Comparison of ENCODE assay signal across 8 cellular contexts in genomic region chr14:75453817-75454434, GRCh38. TPM values are rescaled to one million over a fixed set of nuclear protein-coding genes. Genes with fewer than 3 reads are reported as not detected.
A peak's percentile ranks its signal among the peaks of the same experiment; 100 is the strongest.
DNase-seq lines count a peak whose midpoint lies in the region; ATAC-seq and TF ChIP-seq lines count a peak whose summit lies in the region.

No MANE protein-coding gene starts in this region.

- no peaks in the 10 kb centered on the region for H3K9me2 ChIP-seq in OCI-LY7 (ENCODE audit: insufficient read depth, low read length)

- H3K4me3 ChIP-seq in cardiac muscle cell (no peak overlapping the region), OCI-LY7 (ENCODE audit: low read depth, low read length, poor library complexity, severe bottlenecking) (no peak overlapping the region)

- H3K4me3 Mint-ChIP-seq in immature natural killer cell (no peak overlapping the region), type B pancreatic cell (peak overlapping the region; percentile 71)

- H3K36me3 Mint-ChIP-seq in immature natural killer cell (no peaks in the 10 kb centered on the region), type B pancreatic cell (peaks cover 16% of the 10 kb centered on the region)

- peaks cover 59% of the 10 kb centered on the region; the same call in 1 of the 2 replicates for H3K79me2 ChIP-seq in OCI-LY7 (ENCODE audit: insufficient read depth, low read depth, low read length)

- H3K4me1 Mint-ChIP-seq in immature natural killer cell (peaks cover 9 to 12% of the 10 kb centered on the region in 2 donors), type B pancreatic cell (ENCODE audit: unreplicated experiment) (peaks cover 85% of the 10 kb centered on the region)

- H3K27ac Mint-ChIP-seq in immature natural killer cell, result no peak overlapping the region
- peak overlapping the region; percentile 94 for H3K27ac Mint-ChIP-seq in type B pancreatic cell

- H3K27me3 Mint-ChIP-seq in immature natural killer cell (ENCODE audit: low read depth in 3 of 3) (peaks cover 0 to 4% (median 3%) of the 10 kb centered on the region in 3 donors), type B pancreatic cell (no peaks in the 10 kb centered on the region)

- no peak for ATAC-seq in Right ventricle myocardium inferior

- H3K27ac ChIP-seq in cardiac muscle cell (peak overlapping the region; percentile 98), OCI-LY7 (ENCODE audit: low read depth, low read length, poor library complexity, severe bottlenecking) (peak overlapping the region; percentile 57)

- no peaks in the 10 kb centered on the region for H4K20me1 ChIP-seq in OCI-LY7 (ENCODE audit: insufficient read depth, low read length)

- intact Hi-C loops in Right ventricle myocardium inferior (cut with DNase I), result no loop called here
- intact Hi-C loops in OCI-LY7 (cut with micrococcal nuclease; ENCODE audit: unreplicated experiment), result loop anchor here (1.0 kb wide), 2 partner anchors 34 to 147 kb away; no protein-coding TSS in a partner anchor

- H3K9me3 ChIP-seq in cardiac muscle cell (ENCODE audit: low read depth) (no peaks in the 10 kb centered on the region), OCI-LY7 (ENCODE audit: low read length) (no peaks in the 10 kb centered on the region)

- H3K4me1 ChIP-seq in cardiac muscle cell (ENCODE audit: low read depth), result peaks cover 27% of the 10 kb centered on the region
- peaks cover 69% of the 10 kb centered on the region for H3K4me1 ChIP-seq in OCI-LY7 (ENCODE audit: insufficient read depth, low read length, poor library complexity, severe bottlenecking)

- no peaks in the 10 kb centered on the region for H3K9me3 Mint-ChIP-seq in immature natural killer cell
- no peaks in the 10 kb centered on the region for H3K9me3 Mint-ChIP-seq in type B pancreatic cell

- no peaks in the 10 kb centered on the region for H3K27me3 ChIP-seq in cardiac muscle cell

- no peak for TF ChIP-seq CTCF in cardiac muscle cell (IDR thresholded peaks at IDR 0.05; ENCODE audit: low read depth, low read length)
- TF ChIP-seq CTCF in OCI-LY7 (conservative IDR thresholded peaks at IDR 0.05; ENCODE audit: low read length), result peak; percentile 96
- TF ChIP-seq CTCF in type B pancreatic cell (conservative IDR thresholded peaks at IDR 0.05), result no peak

- POLR2A ChIA-PET in OCI-LY7 (lab: Charles Lee), result interaction anchor here (0.6 to 1.4 kb wide), 12 partner anchors 8 to 151 kb away, joined by 3 to 9 read pairs (median 3); no protein-coding TSS in a partner anchor

- DNase-seq in cardiac muscle cell (ENCODE audit: low read depth in 1 of 2, low spot score in 1 of 2) (no peak), Right ventricle myocardium inferior (ENCODE audit: missing footprints) (no peak), OCI-LY7 (ENCODE audit: low spot score) (peak; percentile 76), immature natural killer cell (peak in 2 of 3 donors; percentile 10 to 18), type B pancreatic cell (ENCODE audit: extremely low spot score, unreplicated experiment) (no peak), LoVo (ENCODE audit: low spot score) (no peak), C1 segment of cervical spinal cord (lab: John Stamatoyannopoulos, UW) (no peak), middle frontal gyrus (ENCODE audit: extremely low spot score, low spot score) (no peak)

- BruUV-seq in OCI-LY7 (replicated peaks; lab: Mats Ljungman, UMichigan), result no TSS peak

- H3K36me3 ChIP-seq in cardiac muscle cell (no peaks in the 10 kb centered on the region), OCI-LY7 (ENCODE audit: insufficient read depth, low read length) (peaks cover 99% of the 10 kb centered on the region)

- CTCF ChIA-PET in OCI-LY7 (lab: Charles Lee; ENCODE audit: unreplicated experiment), result interaction anchor here (0.6 to 1.5 kb wide), 11 partner anchors 11 to 146 kb away, joined by 3 to 16 read pairs (median 4); partner anchors contain the start of gene JDP2

- H2AFZ ChIP-seq in OCI-LY7 (ENCODE audit: low read length), result no peak overlapping the region

- H3K4me2 ChIP-seq in OCI-LY7 (ENCODE audit: low read length), result peak overlapping the region; percentile 38

RNA-seq across cellular contexts. Expression of gene JDP2, which starts 26.1 kb away (rescaled TPM):
- total RNA-seq in cardiac muscle cell (15.2 and 22.0 TPM in 2 replicates), Right ventricle myocardium inferior (27.2 TPM), OCI-LY7 (2022) (44.5 and 45.7 TPM in 2 replicates), type B pancreatic cell (ENCODE audit: low replicate concordance) (31.3 and 78.6 TPM in 2 replicates)
- polyA plus RNA-seq in cardiac muscle cell (9.7 and 12.5 TPM in 2 replicates), immature natural killer cell (under 1 TPM in 1 of 3 donors, not detected in 2; 0.47 TPM)
- total RNA-seq in OCI-LY7 (2014; rRNA removed; shearing (Covaris generic)), result 53.7 and 62.7 TPM in 2 replicates

Comparison
In these comparisons a context has a peak if more than half of its experiments do, and no peak if none do; other contexts are left out.
1. DNase-seq: peak in OCI-LY7 (single experiment) and immature natural killer cell (2 of 3); none in cardiac muscle cell (0 of 2), Right ventricle myocardium inferior (single experiment), type B pancreatic cell (single experiment), LoVo (single experiment), C1 segment of cervical spinal cord (0 of 14) and middle frontal gyrus (single experiment).